25 cellular contexts compared by ENCODE assay signal in the genomic region with DNA sequence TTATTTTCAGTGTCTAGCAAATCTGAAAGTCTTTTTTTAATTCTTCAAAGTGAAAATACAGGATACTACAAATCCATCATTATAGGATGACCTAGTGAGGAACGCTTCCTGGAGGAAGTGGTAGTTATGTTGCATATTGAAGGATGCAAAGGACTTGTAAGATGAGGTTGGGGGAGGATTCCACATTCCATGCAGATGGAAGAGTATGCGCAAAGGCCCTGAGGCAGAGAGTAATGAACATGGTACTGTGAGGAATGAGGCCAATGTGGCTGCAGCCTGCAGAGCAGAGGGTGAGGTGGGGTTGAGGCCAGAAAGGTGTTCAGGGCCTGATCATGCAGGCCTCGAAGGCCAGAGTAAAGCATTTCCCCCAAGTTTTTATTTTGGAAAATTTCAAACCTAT.
"Had no signal": no experiment of that assay in that cellular context is flagged by ENCODE, and none has a peak within 500 bp of the region (broad histone marks: within the 10 kb centered on the region; RNA-seq: fewer than 3 reads in every experiment).

No MANE protein-coding gene starts in this region.

- DNase-seq: stimulated activated CD4-positive, alpha-beta T cell treated with anti-CD3 and anti-CD28 coated beads, Interleukin-2, amount 100 ng/mL, for 48 hours; stimulated activated CD4-positive, alpha-beta T cell treated with anti-CD3 and anti-CD28 coated beads, Interleukin-4, amount 100 ng/mL, for 1 hour; stimulated activated CD4-positive, alpha-beta T cell treated with anti-CD3 and anti-CD28 coated beads, Interleukin-4, amount 100 ng/mL, for 24 hours; stimulated activated CD4-positive, alpha-beta T cell treated with anti-CD3 and anti-CD28 coated beads, Interleukin-4, amount 100 ng/mL, for 4 hours; stimulated activated CD8-positive, alpha-beta memory T cell treated with anti-CD3 and anti-CD28 coated beads, Interleukin-4, amount 100 ng/mL, for 48 hours; stimulated activated naive B cell treated with anti-CD40 and anti-IgM and Interleukin-4, amounts not matched to agents 10 μg/mL and 1 μg/mL and 100 μg/mL, for 72 hours; stimulated activated naive CD4-positive, alpha-beta T cell; stimulated activated naive CD4-positive, alpha-beta T cell treated with Interleukin-2 at 50 U/mL for 16 hours; stimulated activated naive CD8-positive, alpha-beta T cell treated with anti-CD3 and anti-CD28 coated beads, Interleukin-15, amount 100 ng/mL, for 72 hours; stimulated activated naive CD8-positive, alpha-beta T cell treated with anti-CD3 and anti-CD28 coated beads, Interleukin-15, Interleukin-2, amounts not matched to agents 100 U/mL and 50 U/mL, for 24 hours; stomach; substantia nigra; testis; thyroid gland; tibial artery; transverse colon; upper lobe of left lung; upper lobe of right lung; uterus had no signal

- H3K4me1 ChIP-seq: stomach, suprapubic skin, testis, thyroid gland, tibial artery, tibial nerve, transverse colon, upper lobe of left lung, upper lobe of right lung, uterus, vagina had no signal

- ATAC-seq: stimulated activated effector memory CD8-positive, alpha-beta T cell treated with anti-CD3 and anti-CD28 coated beads, Interleukin-12 subunit alpha, Interleukin-12 subunit beta, amount 100 ng/mL, for 72 hours; stimulated activated memory B cell treated with anti-CD40 and anti-IgM and Interleukin-4, amounts not matched to agents 10 μg/mL and 1 μg/mL and 100 μg/mL, for 72 hours; stimulated activated naive B cell treated with anti-CD40 and anti-IgM and Interleukin-4, amounts not matched to agents 10 μg/mL and 1 μg/mL and 100 μg/mL, for 72 hours; stimulated activated naive CD8-positive, alpha-beta T cell treated with anti-CD3 and anti-CD28 coated beads, Interleukin-15, amount 100 ng/mL, for 72 hours; stimulated activated naive CD8-positive, alpha-beta T cell treated with anti-CD3 and anti-CD28 coated beads, Interleukin-15, Interleukin-2, amounts not matched to agents 100 U/mL and 50 U/mL, for 24 hours; upper lobe of right lung had no signal

- H3K4me3 ChIP-seq: stomach, suprapubic skin, testis, thoracic aorta, thyroid gland, tibial artery, tibial nerve, transverse colon, upper lobe of left lung, upper lobe of right lung, uterus, vagina had no signal

- H3K27ac ChIP-seq: stomach, suprapubic skin, testis, thoracic aorta, thyroid gland, tibial artery, tibial nerve, transverse colon, upper lobe of left lung, upper lobe of right lung, uterus, vagina had no signal

- H3K27me3 ChIP-seq: stomach, suprapubic skin, testis, thyroid gland, tibial artery, tibial nerve, transverse colon, upper lobe of left lung, upper lobe of right lung, uterus, vagina had no signal

- H3K36me3 ChIP-seq: stomach, suprapubic skin, thoracic aorta, thyroid gland, tibial artery, tibial nerve, transverse colon, upper lobe of left lung, upper lobe of right lung, uterus, vagina had no signal

- H3K9me3 ChIP-seq: testis, thoracic aorta, thyroid gland, tibial artery, upper lobe of left lung, upper lobe of right lung, uterus, vagina had no signal
